In genomic region chr4:5678977-5679376, GRCh38 we compare ENCODE assay signal across 22 cellular contexts. TPM values are rescaled to one million over a fixed set of nuclear protein-coding genes. Genes with fewer than 3 reads are reported as not detected.
"Had no signal": no experiment of that assay in that cellular context is flagged by ENCODE, and none has a peak within 500 bp of the region (broad histone marks: within the 10 kb centered on the region; RNA-seq: fewer than 3 reads in every experiment).

No MANE protein-coding gene starts in this region.

- H3K36me3 ChIP-seq: ovary had no signal

- H3K27me3 ChIP-seq: brain microvascular endothelial cell, esophagus muscularis mucosa, ovary, tibial nerve, vagina had no signal

- H3K9me3 ChIP-seq: esophagus muscularis mucosa, ovary, psoas muscle, tibial nerve, vagina had no signal

- H3K4me3 ChIP-seq: esophagus muscularis mucosa, ovary, psoas muscle, skin epidermis, tibial nerve, vagina had no signal

- DNase-seq: activated CD4-positive, alpha-beta T cell treated with anti-CD3 and anti-CD28 coated beads, Interleukin-2, amount 10 ng/mL, durations not matched to agents 24 days and 14 days; activated CD4-positive, CD25-positive, alpha-beta regulatory T cell; activated CD8-positive, alpha-beta T cell treated with anti-CD3 and anti-CD28 coated beads, Interleukin-2, amount 10 ng/mL, durations not matched to agents 7 days and 5 days; activated naive CD4-positive, alpha-beta T cell treated with anti-CD3 and anti-CD28 coated beads for 36 hours; activated T-cell treated with anti-CD3 and anti-CD28 coated beads, Interleukin-2, amount 50 U/mL, for 4 hours; aorta; brain microvascular endothelial cell; cerebellar nuclear complex; cortex of kidney; mesendoderm; naive thymus-derived CD8-positive, alpha-beta T cell; ovary; psoas muscle; right cardiac atrium; stimulated activated CD4-positive, alpha-beta T cell treated with anti-CD3 and anti-CD28 coated beads, Interleukin-15, amount 100 ng/mL, for 24 hours; stimulated activated CD4-positive, alpha-beta T cell treated with anti-CD3 and anti-CD28 coated beads, Interleukin-2, amount 100 ng/mL, for 48 hours; T-cell; T-helper 9 cell had no signal

- H3K4me1 ChIP-seq: esophagus muscularis mucosa, psoas muscle, tibial nerve, vagina had no signal

- H3K27ac ChIP-seq: brain microvascular endothelial cell, esophagus muscularis mucosa, ovary, psoas muscle, skin epidermis, tibial nerve, vagina had no signal

RNA-seq across cellular contexts. Expression of gene EVC2, which starts 29.4 kb away (rescaled TPM):
- total RNA-seq: activated naive CD4-positive, alpha-beta T cell treated with anti-CD3 and anti-CD28 coated beads for 36 hours had no signal

RNA-seq across cellular contexts. Expression of gene EVC, which starts 32.0 kb away (rescaled TPM):
- polyA plus RNA-seq: naive thymus-derived CD8-positive, alpha-beta T cell had no signal
